Comparison of ENCODE assay signal across 10 cellular contexts in the genomic region with DNA sequence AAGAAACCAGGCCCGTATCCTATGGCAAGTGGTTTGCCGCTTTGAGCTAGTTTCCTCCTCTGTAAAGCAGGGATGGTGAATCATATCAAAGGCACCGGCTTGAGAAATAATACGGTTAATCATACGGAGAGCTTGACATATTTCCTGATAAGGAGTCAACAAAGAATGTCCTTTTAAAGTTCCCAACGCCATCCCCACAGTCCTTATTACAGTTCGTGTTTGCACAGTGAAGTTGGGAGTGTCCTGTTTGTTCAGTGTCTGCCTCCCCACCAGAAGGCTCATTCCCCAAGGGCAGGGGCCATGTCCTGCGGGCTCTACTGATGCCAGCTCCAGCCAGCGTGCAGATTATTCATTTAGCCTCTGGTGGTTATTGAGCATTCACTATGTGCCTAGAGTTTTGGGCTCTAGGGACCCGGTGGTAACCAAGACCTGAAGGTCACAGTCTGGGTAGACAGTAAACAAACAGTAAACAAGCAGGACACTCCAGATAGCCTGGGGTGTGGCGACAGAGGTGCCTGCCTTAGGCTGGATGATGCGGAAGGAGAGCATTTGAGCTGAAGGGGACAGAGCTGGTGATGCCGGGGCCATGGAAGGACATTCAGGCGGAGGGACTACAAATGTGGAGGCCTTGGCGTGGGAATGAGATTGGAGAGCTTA. TPM values are rescaled to one million over a fixed set of nuclear protein-coding genes. Genes with fewer than 3 reads are reported as not detected.
A peak's percentile ranks its signal among the peaks of the same experiment; 100 is the strongest.
DNase-seq lines count a peak whose midpoint lies in the region; ATAC-seq and TF ChIP-seq lines count a peak whose summit lies in the region.
"Had no signal": no experiment of that assay in that cellular context is flagged by ENCODE, and none has a peak within 500 bp of the region (broad histone marks: within the 10 kb centered on the region; RNA-seq: fewer than 3 reads in every experiment).

No MANE protein-coding gene starts in this region.

- H3K27me3 Mint-ChIP-seq in T-helper 1 cell treated with Interleukin-12 subunit alpha and Interleukin-12 subunit beta and Interleukin-4 antibody, amounts not matched to agents 30 μg/mL and 1 μg/mL, for 36 hours (ENCODE audit: low read depth), result no peaks in the 10 kb centered on the region
- no peaks in the 10 kb centered on the region for H3K27me3 Mint-ChIP-seq in T-cell

- peaks cover 55% of the 10 kb centered on the region for H3K79me2 ChIP-seq in smooth muscle cell (ENCODE audit: low read depth)

- POLR2A ChIA-PET in T-cell (lab: Charles Lee), result no interaction called here

- H2AFZ ChIP-seq in smooth muscle cell (ENCODE audit: low read depth), result no peak overlapping the region

- peaks cover 7% of the 10 kb centered on the region for H3K4me1 ChIP-seq in smooth muscle cell (ENCODE audit: low read depth)

- no peak overlapping the region for H3K4me2 ChIP-seq in smooth muscle cell

- H3K9me3 ChIP-seq in smooth muscle cell (replicated peaks; ENCODE audit: low read depth), result no peaks in the 10 kb centered on the region

- peak overlapping the region; percentile 19 for H3K27ac Mint-ChIP-seq in T-helper 1 cell treated with Interleukin-12 subunit alpha and Interleukin-12 subunit beta and Interleukin-4 antibody, amounts not matched to agents 30 μg/mL and 1 μg/mL, for 36 hours
- peak overlapping the region; percentile 56 to 77 for H3K27ac Mint-ChIP-seq in T-cell

- no peak overlapping the region for H3K4me3 Mint-ChIP-seq in T-helper 1 cell treated with Interleukin-12 subunit alpha and Interleukin-12 subunit beta and Interleukin-4 antibody, amounts not matched to agents 30 μg/mL and 1 μg/mL, for 36 hours
- peak overlapping the region in 1 of 3 donors; percentile 4 for H3K4me3 Mint-ChIP-seq in T-cell

- no peak for ATAC-seq in T-cell (replicated peaks in 1 of 4)
- no peak for ATAC-seq in HG03439 (IDR thresholded peaks at IDR 0.05; ENCODE audit: unreplicated experiment)

- H3K27me3 ChIP-seq in smooth muscle cell (ENCODE audit: low read depth), result no peaks in the 10 kb centered on the region

- DNase-seq in T-helper 1 cell (no peak), T-cell (no peak), glomerular visceral epithelial cell (ENCODE audit: extremely low spot score) (peak; percentile 25), smooth muscle cell (lab: John Stamatoyannopoulos, UW; ENCODE audit: unreplicated experiment) (no peak), activated gamma-delta T cell treated with Interleukin-2 at 50 U/mL for 16 hours (no peak)
- DNase-seq in stimulated activated CD4-positive, alpha-beta T cell treated with anti-CD3 and anti-CD28 coated beads, Interleukin-15, amount 100 ng/mL, for 24 hours, result no peak
- DNase-seq: activated CD4-positive, alpha-beta T cell treated with anti-CD3 and anti-CD28 coated beads for 1 hour; NCI-H2107 had no signal

- no peaks in the 10 kb centered on the region for H3K36me3 ChIP-seq in smooth muscle cell (ENCODE audit: low read depth)

- no peak for TF ChIP-seq CTCF in smooth muscle cell (IDR thresholded peaks at IDR 0.05; ENCODE audit: borderline replicate concordance, insufficient read depth, poor library complexity, severe bottlenecking)

- no peaks in the 10 kb centered on the region for H3F3A ChIP-seq in smooth muscle cell (ENCODE audit: low read depth)

- peaks cover 25% of the 10 kb centered on the region for H3K36me3 Mint-ChIP-seq in T-helper 1 cell treated with Interleukin-12 subunit alpha and Interleukin-12 subunit beta and Interleukin-4 antibody, amounts not matched to agents 30 μg/mL and 1 μg/mL, for 36 hours (ENCODE audit: low read depth)
- peaks cover 32% of the 10 kb centered on the region for H3K36me3 Mint-ChIP-seq in T-cell

- WGBS in smooth muscle cell (ENCODE audit: low lambda C conversion rate), result 76% methylated on average over 15 of the region's 15 CpGs

- H3K9me3 Mint-ChIP-seq in T-helper 1 cell treated with Interleukin-12 subunit alpha and Interleukin-12 subunit beta and Interleukin-4 antibody, amounts not matched to agents 30 μg/mL and 1 μg/mL, for 36 hours, result no peaks in the 10 kb centered on the region
- H3K9me3 Mint-ChIP-seq in T-cell, result no peaks in the 10 kb centered on the region

- H3K27ac ChIP-seq in smooth muscle cell (ENCODE audit: low read depth), result peak overlapping the region; percentile 1

- H4K20me1 ChIP-seq in smooth muscle cell (ENCODE audit: low read depth), result peaks cover 84% of the 10 kb centered on the region

- CTCF ChIA-PET in T-cell (lab: Charles Lee), result no interaction called here

- no peak overlapping the region for H3K9ac ChIP-seq in smooth muscle cell (ENCODE audit: low read depth)

- peaks cover 38% of the 10 kb centered on the region for H3K4me1 Mint-ChIP-seq in T-helper 1 cell treated with Interleukin-12 subunit alpha and Interleukin-12 subunit beta and Interleukin-4 antibody, amounts not matched to agents 30 μg/mL and 1 μg/mL, for 36 hours (ENCODE audit: low read depth)
- H3K4me1 Mint-ChIP-seq in T-cell, result peaks cover 68 to 73% (median 72%) of the 10 kb centered on the region in 3 donors

- no peak overlapping the region for H3K4me3 ChIP-seq in smooth muscle cell

RNA-seq across cellular contexts. Expression of a gene that starts 6.3 kb away (rescaled TPM):
- total RNA-seq in T-cell (100 to 1,000 TPM; 189 to 318 (median 227) TPM), smooth muscle cell (19.4 and 27.6 TPM in 2 replicates)
- 59.6 and 74.1 TPM in 2 replicates for polyA plus RNA-seq in smooth muscle cell

RNA-seq across cellular contexts. Expression of a gene that starts 23.8 kb away (rescaled TPM):
- total RNA-seq in T-cell (1 to 10 TPM; 1.1 to 4.3 (median 3.7) TPM), smooth muscle cell (0.99 and 3.3 TPM in 2 replicates)
- polyA plus RNA-seq in smooth muscle cell, result 2.2 and 4.6 TPM in 2 replicates

RNA-seq across cellular contexts. Expression of a gene that starts 35.1 kb away (rescaled TPM):
- total RNA-seq in T-cell, result under 1 TPM in 3 of 5 donors, not detected in 2; 0.41 to 0.51 (median 0.46) TPM
- total RNA-seq in smooth muscle cell, result 1.9 and 4.1 TPM in 2 replicates
- 1.3 and 6.6 TPM in 2 replicates for polyA plus RNA-seq in smooth muscle cell

RNA-seq across cellular contexts. Expression of a gene that starts 42.4 kb away (rescaled TPM):
- total RNA-seq in T-cell (10 to 100 TPM; 14.1 to 29.0 (median 26.8) TPM), smooth muscle cell (7.1 and 8.8 TPM in 2 replicates)
- 2.8 TPM in 2 replicates for polyA plus RNA-seq in smooth muscle cell
